1 cellular context compared by ENCODE assay signal in the genomic region with DNA sequence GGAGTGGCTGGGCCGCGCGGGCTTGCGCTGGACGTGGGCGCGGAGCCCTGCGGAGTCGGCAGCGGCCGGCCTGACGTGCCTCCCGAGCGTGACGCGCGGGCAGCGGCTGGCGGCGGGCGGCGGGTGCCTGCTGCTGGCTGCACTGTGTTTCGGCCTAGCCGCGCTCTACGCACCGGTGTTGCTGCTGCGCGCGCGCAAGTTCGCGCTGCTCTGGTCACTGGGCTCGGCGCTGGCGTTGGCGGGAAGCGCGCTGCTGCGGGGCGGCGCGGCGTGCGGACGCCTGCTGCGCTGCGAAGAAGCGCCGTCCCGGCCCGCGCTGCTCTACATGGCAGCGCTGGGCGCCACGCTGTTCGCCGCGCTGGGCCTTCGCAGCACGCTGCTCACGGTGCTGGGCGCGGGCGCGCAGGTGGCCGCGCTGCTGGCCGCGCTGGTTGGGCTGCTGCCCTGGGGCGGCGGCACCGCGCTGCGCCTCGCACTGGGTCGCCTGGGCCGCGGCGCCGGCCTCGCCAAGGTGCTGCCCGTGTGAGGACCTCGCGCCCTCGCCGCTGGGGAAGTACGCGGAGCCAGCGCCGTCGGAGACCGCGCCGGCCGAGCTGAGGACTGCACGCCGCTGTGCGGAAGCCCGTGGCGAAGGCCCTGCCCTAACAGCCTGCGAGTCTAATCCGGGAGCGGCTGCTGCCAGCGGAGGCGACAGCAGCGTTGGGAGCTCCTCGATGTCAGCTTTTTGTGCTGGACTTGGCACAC.
TF ChIP-seq lines count a peak whose summit lies in the region.

No MANE protein-coding gene starts in this region.

TF ChIP-seq in HepG2, 621 proteins besides CTCF, POLR2A, EP300 and RAD21 (continued from another document and continues in another):
- TF ChIP-seq, protein P1, sequence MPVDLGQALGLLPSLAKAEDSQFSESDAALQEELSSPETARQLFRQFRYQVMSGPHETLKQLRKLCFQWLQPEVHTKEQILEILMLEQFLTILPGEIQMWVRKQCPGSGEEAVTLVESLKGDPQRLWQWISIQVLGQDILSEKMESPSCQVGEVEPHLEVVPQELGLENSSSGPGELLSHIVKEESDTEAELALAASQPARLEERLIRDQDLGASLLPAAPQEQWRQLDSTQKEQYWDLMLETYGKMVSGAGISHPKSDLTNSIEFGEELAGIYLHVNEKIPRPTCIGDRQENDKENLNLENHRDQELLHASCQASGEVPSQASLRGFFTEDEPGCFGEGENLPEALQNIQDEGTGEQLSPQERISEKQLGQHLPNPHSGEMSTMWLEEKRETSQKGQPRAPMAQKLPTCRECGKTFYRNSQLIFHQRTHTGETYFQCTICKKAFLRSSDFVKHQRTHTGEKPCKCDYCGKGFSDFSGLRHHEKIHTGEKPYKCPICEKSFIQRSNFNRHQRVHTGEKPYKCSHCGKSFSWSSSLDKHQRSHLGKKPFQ (CRISPR knock-in tag; IDR thresholded peaks at IDR 0.05; ENCODE audit: insufficient replicate concordance): no peak
- TF ChIP-seq RBFOX2 (IDR thresholded peaks at IDR 0.05; ENCODE audit: low read depth, low read length) (peak; percentile 93), ZNF331 (CRISPR knock-in tag; IDR thresholded peaks at IDR 0.05) (peak; percentile 13; the same call in 1 of the 2 replicates), ZBTB7A (CRISPR knock-in tag; IDR thresholded peaks at IDR 0.05) (no peak), CBX2 (IDR thresholded peaks at IDR 0.05; ENCODE audit: low read depth, low read length) (no peak), CBX2 (CRISPR knock-in tag; IDR thresholded peaks at IDR 0.05; ENCODE audit: low read depth) (no peak; the same call in 1 of the 2 replicates), EEA1 (CRISPR knock-in tag; IDR thresholded peaks at IDR 0.05; ENCODE audit: borderline replicate concordance) (peak; percentile 83; the same call in 1 of the 2 replicates), NFYB (CRISPR knock-in tag; IDR thresholded peaks at IDR 0.05) (no peak), YEATS4 (CRISPR knock-in tag; IDR thresholded peaks at IDR 0.05; ENCODE audit: borderline replicate concordance) (peak; percentile 85; the same call in 1 of the 2 replicates), YEATS2 (CRISPR knock-in tag; IDR thresholded peaks at IDR 0.05; ENCODE audit: borderline replicate concordance) (no peak; the same call in 1 of the 2 replicates), CBX5 (CRISPR knock-in tag; IDR thresholded peaks at IDR 0.05; ENCODE audit: borderline replicate concordance) (peak; percentile 87; the same call in 1 of the 2 replicates), CHCHD3 (CRISPR knock-in tag; IDR thresholded peaks at IDR 0.05) (peak; percentile 61; the same call in 1 of the 2 replicates), HHEX (CRISPR knock-in tag; IDR thresholded peaks at IDR 0.05) (no peak), NCOA1 (CRISPR knock-in tag; IDR thresholded peaks at IDR 0.05) (no peak), IKZF4 (CRISPR knock-in tag; IDR thresholded peaks at IDR 0.05; ENCODE audit: borderline replicate concordance, low read depth, not compliant biosample characterization) (peak; percentile 94), ZNF12 (CRISPR knock-in tag; IDR thresholded peaks at IDR 0.05) (peak; percentile 64; the same call in 1 of the 2 replicates), MAFF (IDR thresholded peaks at IDR 0.05; ENCODE audit: low read depth, low read length) (no peak), NCOR1 (IDR thresholded peaks at IDR 0.05; ENCODE audit: borderline replicate concordance, low read length) (no peak), ZNF3 (CRISPR knock-in tag; IDR thresholded peaks at IDR 0.05) (no peak), FOXA1 (IDR thresholded peaks at IDR 0.05) (no peak), FOXA1 (CRISPR knock-in tag; IDR thresholded peaks at IDR 0.05) (no peak; the same call in 1 of the 2 replicates), DNMT3B (CRISPR knock-in tag; conservative IDR thresholded peaks at IDR 0.05) (no peak; the same call in 1 of the 2 replicates), TMF1 (CRISPR knock-in tag; IDR thresholded peaks at IDR 0.05; ENCODE audit: low read depth) (peak; percentile 91), ELF4 (CRISPR knock-in tag; IDR thresholded peaks at IDR 0.05; ENCODE audit: borderline replicate concordance) (no peak), ZNF232 (CRISPR knock-in tag; IDR thresholded peaks at IDR 0.05; ENCODE audit: borderline replicate concordance) (peak; percentile 83; the same call in 1 of the 2 replicates), KLF6 (CRISPR knock-in tag; IDR thresholded peaks at IDR 0.05) (peak; percentile 72; the same call in 1 of the 2 replicates), ZNF326 (CRISPR knock-in tag; IDR thresholded peaks at IDR 0.05; ENCODE audit: borderline replicate concordance) (no peak), ZNF446 (CRISPR knock-in tag; IDR thresholded peaks at IDR 0.05) (peak; percentile 7; the same call in 1 of the 2 replicates), ZNF644 (CRISPR knock-in tag; IDR thresholded peaks at IDR 0.05; ENCODE audit: low read depth) (no peak), ZNF75D (CRISPR knock-in tag; IDR thresholded peaks at IDR 0.05; ENCODE audit: borderline replicate concordance) (no peak), ZNF615 (CRISPR knock-in tag; IDR thresholded peaks at IDR 0.05; ENCODE audit: borderline replicate concordance) (no peak), NFATC3 (CRISPR knock-in tag; IDR thresholded peaks at IDR 0.05) (no peak), NPAS2 (CRISPR knock-in tag; IDR thresholded peaks at IDR 0.05; ENCODE audit: borderline replicate concordance) (no peak), RBAK (CRISPR knock-in tag; IDR thresholded peaks at IDR 0.05) (peak; percentile 65; the same call in 1 of the 2 replicates), DMAP1 (CRISPR knock-in tag; IDR thresholded peaks at IDR 0.05) (no peak; the same call in 1 of the 2 replicates), THAP11 (CRISPR knock-in tag; IDR thresholded peaks at IDR 0.05) (peak; percentile 72), JUND (CRISPR knock-in tag; IDR thresholded peaks at IDR 0.05) (no peak), ZNF660 (CRISPR knock-in tag; IDR thresholded peaks at IDR 0.05; ENCODE audit: borderline replicate concordance, low read depth) (no peak), KLF13 (CRISPR knock-in tag; IDR thresholded peaks at IDR 0.05) (no peak), ZFP62 (CRISPR knock-in tag; IDR thresholded peaks at IDR 0.05) (no peak), POGZ (CRISPR knock-in tag; IDR thresholded peaks at IDR 0.05) (no peak)
- TF ChIP-seq, protein P2, sequence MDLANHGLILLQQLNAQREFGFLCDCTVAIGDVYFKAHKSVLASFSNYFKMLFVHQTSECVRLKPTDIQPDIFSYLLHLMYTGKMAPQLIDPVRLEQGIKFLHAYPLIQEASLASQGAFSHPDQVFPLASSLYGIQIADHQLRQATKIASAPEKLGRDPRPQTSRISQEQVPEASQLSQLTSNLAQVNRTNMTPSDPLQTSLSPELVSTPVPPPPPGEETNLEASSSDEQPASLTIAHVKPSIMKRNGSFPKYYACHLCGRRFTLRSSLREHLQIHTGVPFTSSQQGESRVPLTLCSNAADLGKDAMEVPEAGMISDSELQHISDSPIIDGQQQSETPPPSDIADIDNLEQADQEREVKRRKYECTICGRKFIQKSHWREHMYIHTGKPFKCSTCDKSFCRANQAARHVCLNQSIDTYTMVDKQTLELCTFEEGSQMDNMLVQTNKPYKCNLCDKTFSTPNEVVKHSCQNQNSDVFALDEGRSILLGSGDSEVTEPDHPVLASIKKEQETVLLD (CRISPR knock-in tag; IDR thresholded peaks at IDR 0.05; ENCODE audit: low read depth): peak; percentile 70
- TF ChIP-seq, protein P3, sequence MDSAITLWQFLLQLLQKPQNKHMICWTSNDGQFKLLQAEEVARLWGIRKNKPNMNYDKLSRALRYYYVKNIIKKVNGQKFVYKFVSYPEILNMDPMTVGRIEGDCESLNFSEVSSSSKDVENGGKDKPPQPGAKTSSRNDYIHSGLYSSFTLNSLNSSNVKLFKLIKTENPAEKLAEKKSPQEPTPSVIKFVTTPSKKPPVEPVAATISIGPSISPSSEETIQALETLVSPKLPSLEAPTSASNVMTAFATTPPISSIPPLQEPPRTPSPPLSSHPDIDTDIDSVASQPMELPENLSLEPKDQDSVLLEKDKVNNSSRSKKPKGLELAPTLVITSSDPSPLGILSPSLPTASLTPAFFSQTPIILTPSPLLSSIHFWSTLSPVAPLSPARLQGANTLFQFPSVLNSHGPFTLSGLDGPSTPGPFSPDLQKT (CRISPR knock-in tag; IDR thresholded peaks at IDR 0.05; ENCODE audit: borderline replicate concordance): peak; percentile 41; the same call in 1 of the 2 replicates
- TF ChIP-seq, protein P4, sequence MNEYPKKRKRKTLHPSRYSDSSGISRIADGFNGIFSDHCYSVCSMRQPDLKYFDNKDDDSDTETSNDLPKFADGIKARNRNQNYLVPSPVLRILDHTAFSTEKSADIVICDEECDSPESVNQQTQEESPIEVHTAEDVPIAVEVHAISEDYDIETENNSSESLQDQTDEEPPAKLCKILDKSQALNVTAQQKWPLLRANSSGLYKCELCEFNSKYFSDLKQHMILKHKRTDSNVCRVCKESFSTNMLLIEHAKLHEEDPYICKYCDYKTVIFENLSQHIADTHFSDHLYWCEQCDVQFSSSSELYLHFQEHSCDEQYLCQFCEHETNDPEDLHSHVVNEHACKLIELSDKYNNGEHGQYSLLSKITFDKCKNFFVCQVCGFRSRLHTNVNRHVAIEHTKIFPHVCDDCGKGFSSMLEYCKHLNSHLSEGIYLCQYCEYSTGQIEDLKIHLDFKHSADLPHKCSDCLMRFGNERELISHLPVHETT (CRISPR knock-in tag; conservative IDR thresholded peaks at IDR 0.05): no peak
- TF ChIP-seq, protein P5, sequence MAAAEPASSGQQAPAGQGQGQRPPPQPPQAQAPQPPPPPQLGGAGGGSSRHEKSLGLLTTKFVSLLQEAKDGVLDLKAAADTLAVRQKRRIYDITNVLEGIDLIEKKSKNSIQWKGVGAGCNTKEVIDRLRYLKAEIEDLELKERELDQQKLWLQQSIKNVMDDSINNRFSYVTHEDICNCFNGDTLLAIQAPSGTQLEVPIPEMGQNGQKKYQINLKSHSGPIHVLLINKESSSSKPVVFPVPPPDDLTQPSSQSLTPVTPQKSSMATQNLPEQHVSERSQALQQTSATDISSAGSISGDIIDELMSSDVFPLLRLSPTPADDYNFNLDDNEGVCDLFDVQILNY (CRISPR knock-in tag; conservative IDR thresholded peaks at IDR 0.05): peak; percentile 62; the same call in 1 of the 2 replicates
- TF ChIP-seq, protein P6, sequence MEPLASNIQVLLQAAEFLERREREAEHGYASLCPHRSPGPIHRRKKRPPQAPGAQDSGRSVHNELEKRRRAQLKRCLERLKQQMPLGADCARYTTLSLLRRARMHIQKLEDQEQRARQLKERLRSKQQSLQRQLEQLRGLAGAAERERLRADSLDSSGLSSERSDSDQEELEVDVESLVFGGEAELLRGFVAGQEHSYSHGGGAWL (CRISPR knock-in tag; IDR thresholded peaks at IDR 0.05): no peak; the same call in 1 of the 2 replicates
- TF ChIP-seq, protein P7, sequence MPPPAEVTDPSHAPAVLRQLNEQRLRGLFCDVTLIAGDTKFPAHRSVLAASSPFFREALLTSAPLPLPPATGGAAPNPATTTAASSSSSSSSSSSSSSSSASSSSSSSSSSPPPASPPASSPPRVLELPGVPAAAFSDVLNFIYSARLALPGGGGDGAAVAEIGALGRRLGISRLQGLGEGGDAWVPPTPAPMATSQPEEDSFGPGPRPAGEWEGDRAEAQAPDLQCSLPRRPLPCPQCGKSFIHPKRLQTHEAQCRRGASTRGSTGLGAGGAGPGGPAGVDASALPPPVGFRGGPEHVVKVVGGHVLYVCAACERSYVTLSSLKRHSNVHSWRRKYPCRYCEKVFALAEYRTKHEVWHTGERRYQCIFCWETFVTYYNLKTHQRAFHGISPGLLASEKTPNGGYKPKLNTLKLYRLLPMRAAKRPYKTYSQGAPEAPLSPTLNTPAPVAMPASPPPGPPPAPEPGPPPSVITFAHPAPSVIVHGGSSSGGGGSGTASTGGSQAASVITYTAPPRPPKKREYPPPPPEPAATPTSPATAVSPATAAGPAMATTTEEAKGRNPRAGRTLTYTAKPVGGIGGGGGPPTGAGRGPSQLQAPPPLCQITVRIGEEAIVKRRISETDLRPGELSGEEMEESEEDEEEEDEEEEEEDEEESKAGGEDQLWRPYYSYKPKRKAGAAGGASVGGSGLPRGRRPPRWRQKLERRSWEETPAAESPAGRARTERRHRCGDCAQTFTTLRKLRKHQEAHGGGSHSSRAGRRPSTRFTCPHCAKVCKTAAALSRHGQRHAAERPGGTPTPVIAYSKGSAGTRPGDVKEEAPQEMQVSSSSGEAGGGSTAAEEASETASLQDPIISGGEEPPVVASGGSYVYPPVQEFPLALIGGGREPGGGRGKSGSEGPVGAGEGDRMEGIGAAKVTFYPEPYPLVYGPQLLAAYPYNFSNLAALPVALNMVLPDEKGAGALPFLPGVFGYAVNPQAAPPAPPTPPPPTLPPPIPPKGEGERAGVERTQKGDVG (CRISPR knock-in tag; IDR thresholded peaks at IDR 0.05; ENCODE audit: borderline replicate concordance): no peak
- TF ChIP-seq, protein P8, sequence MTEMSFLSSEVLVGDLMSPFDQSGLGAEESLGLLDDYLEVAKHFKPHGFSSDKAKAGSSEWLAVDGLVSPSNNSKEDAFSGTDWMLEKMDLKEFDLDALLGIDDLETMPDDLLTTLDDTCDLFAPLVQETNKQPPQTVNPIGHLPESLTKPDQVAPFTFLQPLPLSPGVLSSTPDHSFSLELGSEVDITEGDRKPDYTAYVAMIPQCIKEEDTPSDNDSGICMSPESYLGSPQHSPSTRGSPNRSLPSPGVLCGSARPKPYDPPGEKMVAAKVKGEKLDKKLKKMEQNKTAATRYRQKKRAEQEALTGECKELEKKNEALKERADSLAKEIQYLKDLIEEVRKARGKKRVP (CRISPR knock-in tag; IDR thresholded peaks at IDR 0.05): no peak
- TF ChIP-seq, protein P9, sequence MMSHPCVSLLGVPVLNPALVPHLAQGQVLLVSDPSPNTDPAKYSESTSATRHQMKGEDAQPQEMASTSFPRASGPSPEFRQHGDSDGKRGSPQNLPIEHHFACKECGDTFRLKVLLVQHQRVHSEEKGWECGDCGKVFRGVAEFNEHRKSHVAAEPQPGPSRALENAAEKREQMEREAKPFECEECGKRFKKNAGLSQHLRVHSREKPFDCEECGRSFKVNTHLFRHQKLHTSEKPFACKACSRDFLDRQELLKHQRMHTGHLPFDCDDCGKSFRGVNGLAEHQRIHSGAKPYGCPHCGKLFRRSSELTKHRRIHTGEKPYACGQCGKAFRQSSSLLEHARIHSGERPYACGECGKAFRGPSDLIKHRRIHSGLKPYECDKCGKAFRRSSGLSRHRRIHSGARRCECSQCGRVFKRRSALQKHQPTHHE (CRISPR knock-in tag; IDR thresholded peaks at IDR 0.05; ENCODE audit: borderline replicate concordance): peak; percentile 60; the same call in 1 of the 2 replicates
- TF ChIP-seq, protein P10, sequence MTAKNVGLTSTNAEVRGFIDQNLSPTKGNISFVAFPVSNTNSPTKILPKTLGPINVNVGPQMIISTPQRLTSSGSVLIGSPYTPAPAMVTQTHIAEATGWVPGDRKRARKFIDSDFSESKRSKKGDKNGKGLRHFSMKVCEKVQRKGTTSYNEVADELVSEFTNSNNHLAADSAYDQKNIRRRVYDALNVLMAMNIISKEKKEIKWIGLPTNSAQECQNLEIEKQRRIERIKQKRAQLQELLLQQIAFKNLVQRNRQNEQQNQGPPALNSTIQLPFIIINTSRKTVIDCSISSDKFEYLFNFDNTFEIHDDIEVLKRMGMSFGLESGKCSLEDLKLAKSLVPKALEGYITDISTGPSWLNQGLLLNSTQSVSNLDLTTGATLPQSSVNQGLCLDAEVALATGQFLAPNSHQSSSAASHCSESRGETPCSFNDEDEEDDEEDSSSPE (CRISPR knock-in tag; IDR thresholded peaks at IDR 0.05): peak; percentile 41; the same call in 1 of the 2 replicates
